14 cellular contexts compared by ENCODE assay signal in genomic region chr22:49768961-49769690, GRCh38. TPM values are rescaled to one million over a fixed set of nuclear protein-coding genes. Genes with fewer than 3 reads are reported as not detected.
DNase-seq lines count a peak whose midpoint lies in the region; ATAC-seq and TF ChIP-seq lines count a peak whose summit lies in the region.
"Had no signal": no experiment of that assay in that cellular context is flagged by ENCODE, and none has a peak within 500 bp of the region (broad histone marks: within the 10 kb centered on the region; RNA-seq: fewer than 3 reads in every experiment).

No MANE protein-coding gene starts in this region.

- H2AFZ ChIP-seq in PC-3 (ENCODE audit: low read length), result no peak overlapping the region

- no peak overlapping the region for H3K4me3 Mint-ChIP-seq in activated CD4-positive, alpha-beta memory T cell treated with anti-CD3 and anti-CD28 coated beads, Interleukin-2, amount 10 ng/mL, durations not matched to agents 7 days and 5 days
- H3K4me3 Mint-ChIP-seq: CD8-positive, alpha-beta T cell; T-helper 1 cell treated with Interleukin-12 subunit alpha and Interleukin-12 subunit beta and Interleukin-4 antibody, amounts not matched to agents 30 μg/mL and 1 μg/mL, for 36 hours had no signal

- CTCF ChIA-PET in PC-3 (lab: Charles Lee), result no interaction called here
- CTCF ChIA-PET in activated CD4-positive, alpha-beta memory T cell treated with anti-CD3 and anti-CD28 coated beads, Interleukin-2, amount 10 ng/mL, durations not matched to agents 7 days and 5 days (lab: Charles Lee), result interaction anchor here (1.4 to 3.6 kb wide), 3 partner anchors 162 to 374 kb away, joined by 3 to 39 read pairs (median 14); no protein-coding TSS in a partner anchor

- intact Hi-C loops in PC-3 (cut with micrococcal nuclease), result no loop called here

- peaks cover 9% of the 10 kb centered on the region for H3K36me3 Mint-ChIP-seq in activated CD4-positive, alpha-beta memory T cell treated with anti-CD3 and anti-CD28 coated beads, Interleukin-2, amount 10 ng/mL, durations not matched to agents 7 days and 5 days (ENCODE audit: low read depth)

- no TSS peak for BruUV-seq in PC-3 (replicated peaks; lab: Mats Ljungman, UMichigan)

- H3F3A ChIP-seq in PC-3 (ENCODE audit: low read length, unreplicated experiment), result no peaks in the 10 kb centered on the region

- TF ChIP-seq CTCF in PC-3 (conservative IDR thresholded peaks at IDR 0.05; ENCODE audit: low read depth, low read length), result no peak
- no peak for TF ChIP-seq CTCF in fibroblast of the aortic adventitia (IDR thresholded peaks at IDR 0.05; ENCODE audit: insufficient read depth, low read length)

- H3K4me3 ChIP-seq in PC-3 (ENCODE audit: low read length) (no peak overlapping the region), fibroblast of the aortic adventitia (ENCODE audit: low read depth, low read length) (no peak overlapping the region)

- peaks cover 4% of the 10 kb centered on the region for H3K9me3 Mint-ChIP-seq in activated CD4-positive, alpha-beta memory T cell treated with anti-CD3 and anti-CD28 coated beads, Interleukin-2, amount 10 ng/mL, durations not matched to agents 7 days and 5 days

- H3K4me1 ChIP-seq in PC-3 (ENCODE audit: insufficient read depth, low read length), result no peaks in the 10 kb centered on the region

- H3K36me3 ChIP-seq in PC-3 (ENCODE audit: low read depth, low read length), result peaks cover 5% of the 10 kb centered on the region; the same call in 1 of the 2 replicates

- H3K27ac ChIP-seq in PC-3 (ENCODE audit: low read length), result no peak overlapping the region
- H3K27ac ChIP-seq: foreskin keratinocyte had no signal

- no peak overlapping the region for H3K4me2 ChIP-seq in PC-3 (ENCODE audit: low read length)

- H3K27me3 Mint-ChIP-seq in activated CD4-positive, alpha-beta memory T cell treated with anti-CD3 and anti-CD28 coated beads, Interleukin-2, amount 10 ng/mL, durations not matched to agents 7 days and 5 days, result no peaks in the 10 kb centered on the region

- H4K20me1 ChIP-seq in PC-3 (ENCODE audit: low read length), result no peaks in the 10 kb centered on the region

- ATAC-seq in PC-3 (peak; percentile 44), HG03378 (IDR thresholded peaks at IDR 0.05; ENCODE audit: unreplicated experiment) (no peak)
- ATAC-seq: CD8-positive, alpha-beta T cell; foreskin keratinocyte had no signal

- no peaks in the 10 kb centered on the region for H3K9me2 ChIP-seq in PC-3 (replicated peaks; ENCODE audit: low read length)

- peaks cover 9% of the 10 kb centered on the region for H3K4me1 Mint-ChIP-seq in activated CD4-positive, alpha-beta memory T cell treated with anti-CD3 and anti-CD28 coated beads, Interleukin-2, amount 10 ng/mL, durations not matched to agents 7 days and 5 days

- POLR2A ChIA-PET in PC-3 (lab: Charles Lee; ENCODE audit: unreplicated experiment), result no interaction called here
- POLR2A ChIA-PET in activated CD4-positive, alpha-beta memory T cell treated with anti-CD3 and anti-CD28 coated beads, Interleukin-2, amount 10 ng/mL, durations not matched to agents 7 days and 5 days (lab: Charles Lee), result no interaction called here

- no peak overlapping the region for H3K9ac ChIP-seq in PC-3 (ENCODE audit: low read length)

- H3K9me3 ChIP-seq in PC-3 (ENCODE audit: low read length), result no peaks in the 10 kb centered on the region

- H3K79me2 ChIP-seq in PC-3 (ENCODE audit: low read length), result no peaks in the 10 kb centered on the region

- peak; percentile 85 for DNase-seq in AG08396 (ENCODE audit: low spot score)
- DNase-seq in PC-3, result no peak
- DNase-seq in fibroblast of the aortic adventitia (ENCODE audit: low read depth), result peak; percentile 31
- peak; percentile 47 for DNase-seq in mucosa of gallbladder (ENCODE audit: low spot score)
- no peak for DNase-seq in OCI-M1 (lab: John Stamatoyannopoulos, UW)
- DNase-seq in A172 (ENCODE audit: low spot score), result no peak
- no peak for DNase-seq in activated CD4-positive, alpha-beta memory T cell treated with anti-CD3 and anti-CD28 coated beads, Interleukin-2, amount 10 ng/mL, durations not matched to agents 7 days and 5 days
- DNase-seq: CD8-positive, alpha-beta T cell; foreskin keratinocyte; MV-4-11; NK-92 treated with Interleukin-12 subunit alpha and Interleukin-12 subunit beta, amount 100 ng/mL, for 24 hours; stimulated activated naive CD4-positive, alpha-beta T cell treated with Interleukin-2 at 50 U/mL for 16 hours had no signal

- no peak overlapping the region for H3K27ac Mint-ChIP-seq in activated CD4-positive, alpha-beta memory T cell treated with anti-CD3 and anti-CD28 coated beads, Interleukin-2, amount 10 ng/mL, durations not matched to agents 7 days and 5 days
- H3K27ac Mint-ChIP-seq: CD8-positive, alpha-beta T cell; T-helper 1 cell treated with Interleukin-12 subunit alpha and Interleukin-12 subunit beta and Interleukin-4 antibody, amounts not matched to agents 30 μg/mL and 1 μg/mL, for 36 hours had no signal

- H3K27me3 ChIP-seq in PC-3 (ENCODE audit: low read length), result no peaks in the 10 kb centered on the region

RNA-seq across cellular contexts. Expression of gene BRD1, which starts 58.5 kb away (rescaled TPM):
- total RNA-seq in PC-3 (2014; rRNA removed) (19.1 and 23.0 TPM in 2 replicates), fibroblast of the aortic adventitia (ENCODE audit: low replicate concordance) (14.6 and 58.5 TPM in 2 replicates), mucosa of gallbladder (45.3 TPM)
- 8.0 and 11.1 TPM in 2 replicates for total RNA-seq in A172 (2014; rRNA removed; shearing (Covaris generic))
- 10 to 100 TPM; 54.7 to 55.4 TPM for total RNA-seq in activated CD4-positive, alpha-beta memory T cell treated with anti-CD3 and anti-CD28 coated beads, Interleukin-2, amount 10 ng/mL, durations not matched to agents 7 days and 5 days

Comparison
In these comparisons a context has a peak if more than half of its experiments do, and no peak if none do; other contexts are left out.
1. DNase-seq: peak in AG08396 (single experiment), fibroblast of the aortic adventitia (single experiment) and mucosa of gallbladder (single experiment); none in PC-3 (single experiment), OCI-M1 (single experiment), A172 (single experiment) and activated CD4-positive, alpha-beta memory T cell treated with anti-CD3 and anti-CD28 coated beads, Interleukin-2, amount 10 ng/mL, durations not matched to agents 7 days and 5 days (single experiment).